In genomic region chr20:48581167-48581566, GRCh38 we compare ENCODE assay signal across 19 cellular contexts.
DNase-seq lines count a peak whose midpoint lies in the region; ATAC-seq and TF ChIP-seq lines count a peak whose summit lies in the region.
"Had no signal": no experiment of that assay in that cellular context is flagged by ENCODE, and none has a peak within 500 bp of the region (broad histone marks: within the 10 kb centered on the region; RNA-seq: fewer than 3 reads in every experiment).

No MANE protein-coding gene starts in this region.

- TF ChIP-seq CTCF in sigmoid colon (IDR thresholded peaks at IDR 0.05): no peak
- no peak for TF ChIP-seq CTCF in stomach (IDR thresholded peaks at IDR 0.05)

- H3K4me1 ChIP-seq in NT2/D1 (ENCODE audit: insufficient read depth, insufficient read length) (peaks cover 3% of the 10 kb centered on the region), sigmoid colon (no peaks in the 10 kb centered on the region), stomach (peaks cover 0 to 26% (median 24%) of the 10 kb centered on the region in 4 donors)
- H3K4me1 ChIP-seq: HAP-1 had no signal

- peak; percentile 26 for DNase-seq in cardiac septum (ENCODE audit: low spot score)
- no peak for DNase-seq in left cardiac atrium
- no peak for DNase-seq in NT2/D1 (ENCODE audit: low read depth, low spot score)
- DNase-seq in sigmoid colon: peak; percentile 50
- no peak for DNase-seq in stomach
- DNase-seq: ACHN; AML-193; CD4-positive, alpha-beta T cell; CD8-positive, alpha-beta memory T cell; DMS 273 treated with DMSO at 0.1 percent for 48 hours; DMS79; EL; GDM1; HFFc6 had no signal

- TF ChIP-seq POLR2A in sigmoid colon (IDR thresholded peaks at IDR 0.05) (no peak), stomach (IDR thresholded peaks at IDR 0.05) (no peak)

- ATAC-seq in left cardiac atrium: no peak
- ATAC-seq in HG02852 (IDR thresholded peaks at IDR 0.05; ENCODE audit: unreplicated experiment): no peak
- ATAC-seq: GM12878, GM23338 had no signal

- peak overlapping the region; percentile 5 for H3K9ac ChIP-seq in NT2/D1 (ENCODE audit: insufficient read length, low read depth)

- no peak for TF ChIP-seq EP300 in sigmoid colon (IDR thresholded peaks at IDR 0.05)
- TF ChIP-seq EP300 in stomach (IDR thresholded peaks at IDR 0.05): no peak

- H3K9me3 ChIP-seq in NT2/D1 (ENCODE audit: insufficient read depth, low read length) (no peaks in the 10 kb centered on the region), sigmoid colon (no peaks in the 10 kb centered on the region), stomach (no peaks in the 10 kb centered on the region)
- H3K9me3 ChIP-seq: HAP-1 had no signal

- H3K27ac ChIP-seq in sigmoid colon: no peak overlapping the region
- no peak overlapping the region for H3K27ac ChIP-seq in stomach
- H3K27ac ChIP-seq: 22Rv1 had no signal

- H3K36me3 ChIP-seq in NT2/D1 (ENCODE audit: insufficient read depth, insufficient read length, low read length) (no peaks in the 10 kb centered on the region), sigmoid colon (no peaks in the 10 kb centered on the region), stomach (no peaks in the 10 kb centered on the region)
- H3K36me3 ChIP-seq: HAP-1 had no signal

- H3K4me3 ChIP-seq in NT2/D1 (ENCODE audit: insufficient read length, low read depth): no peak overlapping the region
- H3K4me3 ChIP-seq in sigmoid colon: no peak overlapping the region
- H3K4me3 ChIP-seq in stomach: no peak overlapping the region
- H3K4me3 ChIP-seq: GM12878, GM23338, HAP-1 had no signal

- 86 to 92% methylated on average over 5 of the region's 5 CpGs for WGBS in sigmoid colon, 2 donors
- WGBS in stomach, 5 donors: 82 to 93% (median 88%) methylated on average over 5 of the region's 5 CpGs

- intact Hi-C loops in cardiac septum (cut with DNase I) (no loop called here), left cardiac atrium (cut with DNase I) (no loop called here), sigmoid colon (cut with DNase I) (no loop called here), stomach (cut with DNase I; ENCODE audit: low total_unique reads) (no loop called here)

- H3K27me3 ChIP-seq in NT2/D1 (ENCODE audit: insufficient read depth, insufficient read length) (no peaks in the 10 kb centered on the region), sigmoid colon (peaks cover 0 to 24% (median 0%) of the 10 kb centered on the region in 3 donors), stomach (peaks cover 0 to 37% (median 0%) of the 10 kb centered on the region in 3 donors)

Comparison
In these comparisons a context has a peak if more than half of its experiments do, and no peak if none do; other contexts are left out.
1. DNase-seq: peak in cardiac septum (single experiment) and sigmoid colon (single experiment); none in left cardiac atrium (single experiment), NT2/D1 (single experiment) and stomach (single experiment).